Comparison of ENCODE assay signal across 21 cellular contexts in genomic region chr2:61948661-61949457, GRCh38. TPM values are rescaled to one million over a fixed set of nuclear protein-coding genes. Genes with fewer than 3 reads are reported as not detected.
DNase-seq lines count a peak whose midpoint lies in the region; ATAC-seq and TF ChIP-seq lines count a peak whose summit lies in the region.
"Had no signal": no experiment of that assay in that cellular context is flagged by ENCODE, and none has a peak within 500 bp of the region (broad histone marks: within the 10 kb centered on the region; RNA-seq: fewer than 3 reads in every experiment).

No MANE protein-coding gene starts in this region.

- peaks cover 25% of the 10 kb centered on the region for H3K4me1 Mint-ChIP-seq in neural crest cell
- H3K4me1 Mint-ChIP-seq in activated CD4-positive, alpha-beta T cell treated with anti-CD3 and anti-CD28 coated beads, Interleukin-2, amount 10 ng/mL, durations not matched to agents 24 days and 14 days, result no peaks in the 10 kb centered on the region
- H3K4me1 Mint-ChIP-seq: activated naive CD4-positive, alpha-beta T cell treated with anti-CD3 and anti-CD28 coated beads, Interleukin-2, amount 10 ng/mL, durations not matched to agents 7 days and 5 days had no signal

- H3K9me3 Mint-ChIP-seq in neural crest cell, result peaks cover 10% of the 10 kb centered on the region
- no peaks in the 10 kb centered on the region for H3K9me3 Mint-ChIP-seq in activated CD4-positive, alpha-beta T cell treated with anti-CD3 and anti-CD28 coated beads, Interleukin-2, amount 10 ng/mL, durations not matched to agents 24 days and 14 days
- H3K9me3 Mint-ChIP-seq: activated naive CD4-positive, alpha-beta T cell treated with anti-CD3 and anti-CD28 coated beads, Interleukin-2, amount 10 ng/mL, durations not matched to agents 7 days and 5 days; T-helper 2 cell treated with Interferon-gamma antibody and Interleukin-4, amounts not matched to agents 5 μg/mL and 100 μg/mL, for 36 hours had no signal

- H3K4me3 ChIP-seq in HUES48 (ENCODE audit: low read depth, low read length) (no peak overlapping the region), dorsolateral prefrontal cortex (peak overlapping the region in 12 of 59 donors; percentile 7 to 48 (median 20)), ovary (no peak overlapping the region)
- H3K4me3 ChIP-seq: body of pancreas, stomach had no signal

- no peak for TF ChIP-seq POLR2A in ovary (IDR thresholded peaks at IDR 0.05)

- H3K4me3 Mint-ChIP-seq in neural crest cell, result no peak overlapping the region
- no peak overlapping the region for H3K4me3 Mint-ChIP-seq in activated CD4-positive, alpha-beta T cell treated with anti-CD3 and anti-CD28 coated beads, Interleukin-2, amount 10 ng/mL, durations not matched to agents 24 days and 14 days
- H3K4me3 Mint-ChIP-seq: activated naive CD4-positive, alpha-beta T cell treated with anti-CD3 and anti-CD28 coated beads, Interleukin-2, amount 10 ng/mL, durations not matched to agents 7 days and 5 days; T-helper 2 cell treated with Interferon-gamma antibody and Interleukin-4, amounts not matched to agents 5 μg/mL and 100 μg/mL, for 36 hours had no signal

- peak; percentile 77 for DNase-seq in COLO829 (ENCODE audit: low spot score)
- no peak for DNase-seq in dorsolateral prefrontal cortex
- no peak for DNase-seq in neural crest cell (ENCODE audit: low read depth, low spot score)
- no peak for DNase-seq in activated CD4-positive, alpha-beta T cell treated with anti-CD3 and anti-CD28 coated beads, Interleukin-2, amount 10 ng/mL, durations not matched to agents 24 days and 14 days
- no peak for DNase-seq in ovary
- no peak for DNase-seq in hippocampal formation (lab: John Stamatoyannopoulos, UW)
- DNase-seq: activated CD8-positive, alpha-beta memory T cell treated with anti-CD3 and anti-CD28 coated beads, Interleukin-2, amount 50 U/mL, for 4 hours; activated naive CD4-positive, alpha-beta T cell treated with anti-CD3 and anti-CD28 coated beads, Interleukin-2, amount 10 ng/mL, durations not matched to agents 7 days and 5 days; COR-L47; GDM1; head of caudate nucleus; KBM-7; kidney; NCI-H526; stimulated activated CD4-positive, alpha-beta T cell treated with anti-CD3 and anti-CD28 coated beads, Interleukin-1b, Interleukin-23, amount 100 ng/mL, for 48 hours; stomach had no signal

- no peaks in the 10 kb centered on the region for H3K27me3 ChIP-seq in HUES48 (ENCODE audit: control insufficient read depth, insufficient read depth, low read length)
- H3K27me3 ChIP-seq in dorsolateral prefrontal cortex, result no peaks in the 10 kb centered on the region
- H3K27me3 ChIP-seq in ovary, result no peaks in the 10 kb centered on the region
- H3K27me3 ChIP-seq: body of pancreas, neutrophil, stomach had no signal

- TF ChIP-seq EP300 in ovary (IDR thresholded peaks at IDR 0.05), result no peak

- H3K36me3 ChIP-seq in HUES48 (ENCODE audit: control insufficient read depth, insufficient read depth, low read length) (no peaks in the 10 kb centered on the region), ovary (no peaks in the 10 kb centered on the region)
- H3K36me3 ChIP-seq: neutrophil, stomach had no signal

- peaks cover 12% of the 10 kb centered on the region for H3K36me3 Mint-ChIP-seq in neural crest cell (ENCODE audit: low read depth)
- no peaks in the 10 kb centered on the region for H3K36me3 Mint-ChIP-seq in activated CD4-positive, alpha-beta T cell treated with anti-CD3 and anti-CD28 coated beads, Interleukin-2, amount 10 ng/mL, durations not matched to agents 24 days and 14 days (ENCODE audit: low read depth)
- H3K36me3 Mint-ChIP-seq: activated naive CD4-positive, alpha-beta T cell treated with anti-CD3 and anti-CD28 coated beads, Interleukin-2, amount 10 ng/mL, durations not matched to agents 7 days and 5 days had no signal

- H3K4me1 ChIP-seq in HUES48 (ENCODE audit: control insufficient read depth, insufficient read depth, low read length) (peaks cover 20% of the 10 kb centered on the region), ovary (ENCODE audit: insufficient read depth) (peaks cover 9% of the 10 kb centered on the region)

- intact Hi-C loops in dorsolateral prefrontal cortex (cut with DNase I), result no loop called here
- intact Hi-C loops in activated CD4-positive, alpha-beta T cell treated with anti-CD3 and anti-CD28 coated beads, Interleukin-2, amount 10 ng/mL, durations not matched to agents 24 days and 14 days (cut with micrococcal nuclease), result no loop called here
- intact Hi-C loops in ovary (cut with DNase I), result no loop called here

- H3K27ac ChIP-seq in HUES48 (ENCODE audit: low read depth, low read length) (peak overlapping the region; percentile 32), dorsolateral prefrontal cortex (peak overlapping the region in 44 of 59 donors; percentile 6 to 81 (median 60)), ovary (no peak overlapping the region)
- H3K27ac ChIP-seq: neutrophil had no signal

- peak overlapping the region; percentile 84 for H3K27ac Mint-ChIP-seq in neural crest cell (ENCODE audit: unreplicated experiment)
- H3K27ac Mint-ChIP-seq in activated CD4-positive, alpha-beta T cell treated with anti-CD3 and anti-CD28 coated beads, Interleukin-2, amount 10 ng/mL, durations not matched to agents 24 days and 14 days, result no peak overlapping the region
- H3K27ac Mint-ChIP-seq: activated naive CD4-positive, alpha-beta T cell treated with anti-CD3 and anti-CD28 coated beads, Interleukin-2, amount 10 ng/mL, durations not matched to agents 7 days and 5 days; T-helper 2 cell treated with Interferon-gamma antibody and Interleukin-4, amounts not matched to agents 5 μg/mL and 100 μg/mL, for 36 hours had no signal

- H3K9ac ChIP-seq in HUES48 (ENCODE audit: low read depth, low read length), result no peak overlapping the region; the same call in 1 of the 2 replicates

- 74 to 78% (median 74%) methylated on average over 5 of the region's 5 CpGs for WGBS in ovary, 3 donors

- H3K9me3 ChIP-seq in HUES48 (ENCODE audit: control insufficient read depth, insufficient read depth, low read length) (peaks cover 9% of the 10 kb centered on the region), ovary (no peaks in the 10 kb centered on the region)
- H3K9me3 ChIP-seq: body of pancreas, neutrophil had no signal

- TF ChIP-seq CTCF in dorsolateral prefrontal cortex (IDR thresholded peaks at IDR 0.05 in 54 of 56, conservative IDR thresholded peaks at IDR 0.05 in 2 of 56; ENCODE audit: low read depth in 1 of 56, partially characterized antibody in 56 of 56), result no peak
- no peak for TF ChIP-seq CTCF in neural crest cell (conservative IDR thresholded peaks at IDR 0.05)
- no peak for TF ChIP-seq CTCF in ovary (IDR thresholded peaks at IDR 0.05)

- H3K27me3 Mint-ChIP-seq in neural crest cell (ENCODE audit: low read depth), result no peaks in the 10 kb centered on the region
- H3K27me3 Mint-ChIP-seq in activated CD4-positive, alpha-beta T cell treated with anti-CD3 and anti-CD28 coated beads, Interleukin-2, amount 10 ng/mL, durations not matched to agents 24 days and 14 days, result no peaks in the 10 kb centered on the region
- H3K27me3 Mint-ChIP-seq: activated naive CD4-positive, alpha-beta T cell treated with anti-CD3 and anti-CD28 coated beads, Interleukin-2, amount 10 ng/mL, durations not matched to agents 7 days and 5 days had no signal

- ATAC-seq in HG03521 (IDR thresholded peaks at IDR 0.05; ENCODE audit: unreplicated experiment), result no peak

RNA-seq across cellular contexts. Expression of gene COMMD1, which starts 43.4 kb away (rescaled TPM):
- total RNA-seq in dorsolateral prefrontal cortex (10 to 100 TPM; 29.8 to 52.8 (median 41.1) TPM), neural crest cell (30.1 and 30.5 TPM in 2 replicates), ovary (10 to 100 TPM; 25.4 to 48.8 (median 30.3) TPM)
- 27.2 and 27.6 TPM in 2 replicates for total RNA-seq in activated CD4-positive, alpha-beta T cell treated with anti-CD3 and anti-CD28 coated beads, Interleukin-2, amount 10 ng/mL, durations not matched to agents 24 days and 14 days
- 10 to 100 TPM; 33.3 to 44.9 TPM for polyA plus RNA-seq in ovary

Comparison
In these comparisons a context has a peak if more than half of its experiments do, and no peak if none do; other contexts are left out.
1. H3K27ac ChIP-seq: peak in HUES48 (single experiment) and dorsolateral prefrontal cortex (44 of 59); none in ovary (0 of 2).